In the genomic region with DNA sequence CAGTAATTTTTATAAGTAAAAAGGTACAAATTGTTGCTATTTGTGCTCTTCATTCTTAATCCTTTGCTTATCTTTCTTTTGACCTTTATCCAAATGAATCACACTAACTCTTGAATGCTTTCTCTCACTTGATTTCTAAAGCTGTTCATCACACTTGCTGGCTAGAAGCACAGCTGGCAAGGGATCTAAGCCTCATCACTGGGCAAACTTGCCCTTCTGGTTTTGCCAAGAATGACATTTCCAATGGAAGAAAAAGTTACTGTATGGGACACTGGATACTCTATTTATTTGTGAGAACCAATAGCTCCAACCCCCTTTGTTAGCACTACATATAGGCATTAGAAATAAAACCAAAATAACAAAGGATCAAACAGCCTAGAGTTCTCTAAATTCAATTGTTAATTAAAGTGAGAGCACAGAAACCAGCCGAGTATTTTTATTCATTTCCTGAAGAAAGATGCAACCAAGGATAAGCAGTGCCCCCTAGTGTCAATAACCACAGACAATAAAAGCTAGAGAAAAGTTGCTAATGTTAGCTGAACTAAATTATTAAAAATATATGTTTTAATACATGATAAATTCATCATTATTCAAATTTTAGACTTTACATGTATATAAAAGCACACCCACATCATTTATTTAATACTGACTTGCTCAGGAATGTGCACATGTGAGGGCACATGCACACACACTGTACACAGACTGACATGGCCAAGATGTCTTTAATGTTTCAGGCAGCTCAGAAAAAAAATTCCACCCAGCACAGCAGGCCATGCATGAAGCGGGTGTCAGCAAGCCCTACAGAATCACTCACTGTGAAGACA, we compare ENCODE assay signal across 1 cellular context.
TF ChIP-seq lines count a peak whose summit lies in the region.

No MANE protein-coding gene starts in this region.

TF ChIP-seq in K562, 482 proteins besides CTCF, POLR2A, EP300 and RAD21:
- TF ChIP-seq TEAD1 (CRISPR knock-in tag; IDR thresholded peaks at IDR 0.05) (no peak), NFE2 (IDR thresholded peaks at IDR 0.05; ENCODE audit: low read depth) (no peak), SP1 (CRISPR knock-in tag; IDR thresholded peaks at IDR 0.05) (no peak), GTF2F1 (IDR thresholded peaks at IDR 0.05; ENCODE audit: low read depth, low read length) (no peak)
- TF ChIP-seq, protein P1, sequence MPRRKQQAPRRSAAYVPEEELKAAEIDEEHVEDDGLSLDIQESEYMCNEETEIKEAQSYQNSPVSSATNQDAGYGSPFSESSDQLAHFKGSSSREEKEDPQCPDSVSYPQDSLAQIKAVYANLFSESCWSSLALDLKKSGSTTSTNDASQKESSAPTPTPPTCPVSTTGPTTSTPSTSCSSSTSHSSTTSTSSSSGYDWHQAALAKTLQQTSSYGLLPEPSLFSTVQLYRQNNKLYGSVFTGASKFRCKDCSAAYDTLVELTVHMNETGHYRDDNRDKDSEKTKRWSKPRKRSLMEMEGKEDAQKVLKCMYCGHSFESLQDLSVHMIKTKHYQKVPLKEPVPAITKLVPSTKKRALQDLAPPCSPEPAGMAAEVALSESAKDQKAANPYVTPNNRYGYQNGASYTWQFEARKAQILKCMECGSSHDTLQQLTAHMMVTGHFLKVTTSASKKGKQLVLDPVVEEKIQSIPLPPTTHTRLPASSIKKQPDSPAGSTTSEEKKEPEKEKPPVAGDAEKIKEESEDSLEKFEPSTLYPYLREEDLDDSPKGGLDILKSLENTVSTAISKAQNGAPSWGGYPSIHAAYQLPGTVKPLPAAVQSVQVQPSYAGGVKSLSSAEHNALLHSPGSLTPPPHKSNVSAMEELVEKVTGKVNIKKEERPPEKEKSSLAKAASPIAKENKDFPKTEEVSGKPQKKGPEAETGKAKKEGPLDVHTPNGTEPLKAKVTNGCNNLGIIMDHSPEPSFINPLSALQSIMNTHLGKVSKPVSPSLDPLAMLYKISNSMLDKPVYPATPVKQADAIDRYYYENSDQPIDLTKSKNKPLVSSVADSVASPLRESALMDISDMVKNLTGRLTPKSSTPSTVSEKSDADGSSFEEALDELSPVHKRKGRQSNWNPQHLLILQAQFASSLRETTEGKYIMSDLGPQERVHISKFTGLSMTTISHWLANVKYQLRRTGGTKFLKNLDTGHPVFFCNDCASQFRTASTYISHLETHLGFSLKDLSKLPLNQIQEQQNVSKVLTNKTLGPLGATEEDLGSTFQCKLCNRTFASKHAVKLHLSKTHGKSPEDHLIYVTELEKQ (CRISPR knock-in tag; IDR thresholded peaks at IDR 0.05) = no peak
- TF ChIP-seq, protein P2, sequence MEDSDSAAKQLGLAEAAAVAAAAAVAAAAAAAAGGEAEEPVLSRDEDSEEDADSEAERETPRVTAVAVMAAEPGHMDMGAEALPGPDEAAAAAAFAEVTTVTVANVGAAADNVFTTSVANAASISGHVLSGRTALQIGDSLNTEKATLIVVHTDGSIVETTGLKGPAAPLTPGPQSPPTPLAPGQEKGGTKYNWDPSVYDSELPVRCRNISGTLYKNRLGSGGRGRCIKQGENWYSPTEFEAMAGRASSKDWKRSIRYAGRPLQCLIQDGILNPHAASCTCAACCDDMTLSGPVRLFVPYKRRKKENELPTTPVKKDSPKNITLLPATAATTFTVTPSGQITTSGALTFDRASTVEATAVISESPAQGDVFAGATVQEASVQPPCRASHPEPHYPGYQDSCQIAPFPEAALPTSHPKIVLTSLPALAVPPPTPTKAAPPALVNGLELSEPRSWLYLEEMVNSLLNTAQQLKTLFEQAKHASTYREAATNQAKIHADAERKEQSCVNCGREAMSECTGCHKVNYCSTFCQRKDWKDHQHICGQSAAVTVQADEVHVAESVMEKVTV (CRISPR knock-in tag; IDR thresholded peaks at IDR 0.05) = peak; percentile 37; the same call in 1 of the 2 replicates
